ENCODE assay signal across 15 cellular contexts in the genomic region with DNA sequence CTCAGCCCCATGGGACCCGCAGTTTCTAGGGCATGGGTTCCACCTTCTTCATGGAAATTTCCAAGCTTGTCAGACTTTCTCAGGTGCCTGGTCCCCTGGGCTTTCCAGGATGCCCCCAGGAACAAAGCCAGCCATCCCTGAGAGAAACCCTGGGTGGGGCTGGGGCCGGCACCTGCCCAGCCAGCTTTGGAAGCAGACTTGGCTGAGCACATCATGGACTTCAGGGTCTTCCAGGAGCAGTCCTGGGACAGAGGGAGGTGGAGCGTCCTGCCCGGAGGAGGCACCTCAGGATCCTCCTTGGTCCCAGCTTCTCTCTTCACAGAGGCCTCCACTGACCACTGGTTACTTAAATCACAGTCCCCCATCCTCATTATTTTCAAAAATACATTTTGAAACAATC. TPM values are rescaled to one million over a fixed set of nuclear protein-coding genes. Genes with fewer than 3 reads are reported as not detected.
A peak's percentile ranks its signal among the peaks of the same experiment; 100 is the strongest.
DNase-seq lines count a peak whose midpoint lies in the region; ATAC-seq and TF ChIP-seq lines count a peak whose summit lies in the region.
"Had no signal": no experiment of that assay in that cellular context is flagged by ENCODE, and none has a peak within 500 bp of the region (broad histone marks: within the 10 kb centered on the region; RNA-seq: fewer than 3 reads in every experiment).

No MANE protein-coding gene starts in this region.

- peak overlapping the region; percentile 81 for H2AK5ac ChIP-seq in neuronal stem cell (ENCODE audit: low read depth, low read length)

- H3K27ac ChIP-seq in right atrium auricular region = no peak overlapping the region
- H3K27ac ChIP-seq in neuronal stem cell (replicated peaks; ENCODE audit: low read length) = no peak overlapping the region
- no peak overlapping the region for H3K27ac ChIP-seq in naive thymus-derived CD4-positive, alpha-beta T cell (ENCODE audit: low read depth, low read length)
- H3K27ac ChIP-seq: 22Rv1 had no signal

- H3K9ac ChIP-seq in neuronal stem cell (ENCODE audit: low read depth, low read length, poor library complexity) = no peak overlapping the region

- no peaks in the 10 kb centered on the region for H3K36me3 ChIP-seq in right atrium auricular region
- peaks cover 0 to 3% of the 10 kb centered on the region in 2 donors for H3K36me3 ChIP-seq in neuronal stem cell (replicated peaks in 1 of 2; ENCODE audit: control insufficient read depth in 2 of 2, insufficient read depth in 2 of 2, low read length in 2 of 2)
- no peaks in the 10 kb centered on the region for H3K36me3 ChIP-seq in naive thymus-derived CD4-positive, alpha-beta T cell (ENCODE audit: control insufficient read depth in 2 of 3, insufficient read depth in 3 of 3, low read length in 3 of 3)

- H3K79me1 ChIP-seq in neuronal stem cell (ENCODE audit: low read depth, low read length) = peaks cover 3% of the 10 kb centered on the region

- no peak overlapping the region for H4K91ac ChIP-seq in neuronal stem cell (ENCODE audit: low read depth, low read length, poor library complexity)

- peaks cover 0 to 15% (median 8%) of the 10 kb centered on the region in 5 donors for H3K27me3 Mint-ChIP-seq in naive thymus-derived CD4-positive, alpha-beta T cell

- no peak overlapping the region for H3K4ac ChIP-seq in neuronal stem cell (ENCODE audit: low read length)

- H2BK5ac ChIP-seq in neuronal stem cell (ENCODE audit: low read length) = no peak overlapping the region

- H3K4me2 ChIP-seq in neuronal stem cell (ENCODE audit: insufficient read depth, low read length, poor library complexity, severe bottlenecking) = no peak overlapping the region

- H2BK12ac ChIP-seq in neuronal stem cell (ENCODE audit: low read length) = no peak overlapping the region

- WGBS in neuronal stem cell (ENCODE audit: extremely low coverage in 2 of 2, insufficient read length in 2 of 2, insufficient replicate concordance in 1 of 2), 2 donors = no CpG with 5 or more reads among the region's 4 CpGs

- intact Hi-C loops in Right ventricle myocardium superior (cut with DNase I) = no loop called here
- intact Hi-C loops in naive thymus-derived CD4-positive, alpha-beta T cell (cut with micrococcal nuclease) = no loop called here

- H3K4me3 Mint-ChIP-seq in naive thymus-derived CD4-positive, alpha-beta T cell = no peak overlapping the region
- H3K4me3 Mint-ChIP-seq: CD8-positive, alpha-beta memory T cell had no signal

- H3K9me3 ChIP-seq in right atrium auricular region (no peaks in the 10 kb centered on the region), iPS-18c (ENCODE audit: control insufficient read depth, insufficient read depth, low read length) (no peaks in the 10 kb centered on the region), neuronal stem cell (replicated peaks in 1 of 2; ENCODE audit: control insufficient read depth in 2 of 2, insufficient read depth in 1 of 2, low read depth in 1 of 2, low read length in 2 of 2) (peaks cover 0 to 6% of the 10 kb centered on the region in 2 donors)
- H3K9me3 ChIP-seq in naive thymus-derived CD4-positive, alpha-beta T cell (ENCODE audit: control insufficient read depth in 2 of 3, low read length in 3 of 3) = no peaks in the 10 kb centered on the region

- H3K14ac ChIP-seq in neuronal stem cell (ENCODE audit: low read length) = no peak overlapping the region

- H3K18ac ChIP-seq in neuronal stem cell (ENCODE audit: low read length) = peak overlapping the region; percentile 48

- H3K27me3 ChIP-seq in right atrium auricular region (no peaks in the 10 kb centered on the region), neuronal stem cell (ENCODE audit: control insufficient read depth in 3 of 3, insufficient read depth in 3 of 3, low read depth in 1 of 3, low read length in 3 of 3) (peaks cover 0 to 18% (median 8%) of the 10 kb centered on the region in 3 experiments)
- no peaks in the 10 kb centered on the region for H3K27me3 ChIP-seq in naive thymus-derived CD4-positive, alpha-beta T cell (ENCODE audit: control insufficient read depth in 2 of 2, insufficient read depth in 2 of 2, low read length in 2 of 2)

- H3K23ac ChIP-seq in neuronal stem cell (ENCODE audit: low read depth, low read length, poor library complexity) = no peak overlapping the region

- H2BK120ac ChIP-seq in neuronal stem cell (ENCODE audit: low read depth, low read length) = no peak overlapping the region

- H3K27ac Mint-ChIP-seq in naive thymus-derived CD4-positive, alpha-beta T cell = no peak overlapping the region
- H3K27ac Mint-ChIP-seq: CD8-positive, alpha-beta memory T cell had no signal

- CTCF ChIA-PET in naive thymus-derived CD4-positive, alpha-beta T cell (lab: Charles Lee) = no interaction called here

- H2AFZ ChIP-seq in neuronal stem cell (ENCODE audit: low read length) = no peak overlapping the region

- H3K9me3 Mint-ChIP-seq in naive thymus-derived CD4-positive, alpha-beta T cell = peaks cover 0 to 7% (median 0%) of the 10 kb centered on the region in 11 donors

- no peaks in the 10 kb centered on the region for H3K4me1 ChIP-seq in right atrium auricular region
- H3K4me1 ChIP-seq in neuronal stem cell (ENCODE audit: control insufficient read depth in 2 of 2, insufficient read depth in 1 of 2, low read depth in 1 of 2, low read length in 2 of 2) = peaks cover 12 to 16% of the 10 kb centered on the region in 2 donors
- H3K4me1 ChIP-seq in naive thymus-derived CD4-positive, alpha-beta T cell (ENCODE audit: control insufficient read depth in 2 of 2, insufficient read depth in 2 of 2, low read length in 2 of 2) = no peaks in the 10 kb centered on the region
- H3K4me1 ChIP-seq: Caco-2 had no signal

- no peak for ATAC-seq in Right ventricle myocardium superior (ENCODE audit: poor library complexity)
- ATAC-seq in naive thymus-derived CD4-positive, alpha-beta T cell = no peak
- ATAC-seq in HG03521 (IDR thresholded peaks at IDR 0.05; ENCODE audit: unreplicated experiment) = no peak
- no peak for ATAC-seq in HG02642 (IDR thresholded peaks at IDR 0.05; ENCODE audit: poor library complexity, unreplicated experiment)
- ATAC-seq: K562 had no signal

- no peaks in the 10 kb centered on the region for H3K36me3 Mint-ChIP-seq in naive thymus-derived CD4-positive, alpha-beta T cell
- H3K36me3 Mint-ChIP-seq: CD8-positive, alpha-beta memory T cell had no signal

- H2BK15ac ChIP-seq in neuronal stem cell (ENCODE audit: low read length) = no peak overlapping the region

- no peak overlapping the region for H4K8ac ChIP-seq in neuronal stem cell (ENCODE audit: low read depth, low read length)

- H3K4me3 ChIP-seq in right atrium auricular region (no peak overlapping the region), iPS-18c (ENCODE audit: insufficient read depth, low read depth, low read length) (peak overlapping the region; percentile 1; the same call in 1 of the 2 replicates), neuronal stem cell (ENCODE audit: low read length in 2 of 2) (no peak overlapping the region)
- no peak overlapping the region for H3K4me3 ChIP-seq in naive thymus-derived CD4-positive, alpha-beta T cell (ENCODE audit: low read length)
- H3K4me3 ChIP-seq: K562 had no signal

- DNase-seq in Right ventricle myocardium superior = peak; percentile 4
- DNase-seq in right atrium auricular region (ENCODE audit: low spot score) = no peak
- DNase-seq in neuronal stem cell (ENCODE audit: low spot score) = no peak
- no peak for DNase-seq in naive thymus-derived CD4-positive, alpha-beta T cell
- DNase-seq: CD8-positive, alpha-beta memory T cell; DND-41; GDM1 had no signal

- POLR2A ChIA-PET in naive thymus-derived CD4-positive, alpha-beta T cell (lab: Charles Lee) = interaction anchor here (0.6 kb wide), 1 partner anchor 53 kb away, joined by 3 read pairs; no protein-coding TSS in a partner anchor

- peaks cover 4 to 22% (median 10%) of the 10 kb centered on the region in 7 donors for H3K4me1 Mint-ChIP-seq in naive thymus-derived CD4-positive, alpha-beta T cell

- TF ChIP-seq CTCF in right atrium auricular region (IDR thresholded peaks at IDR 0.05) = no peak

RNA-seq across cellular contexts. Expression of a gene that starts 13.5 kb away (rescaled TPM):
- 0.40 TPM for total RNA-seq in Right ventricle myocardium superior
- under 1 TPM in 1 of 2 donors, not detected in 1; 0.15 TPM for total RNA-seq in right atrium auricular region
- polyA plus RNA-seq in neuronal stem cell (2013, experiment 1 of 2) = 3.1 TPM
- polyA plus RNA-seq in neuronal stem cell (2013, experiment 2 of 2) = 3.2 TPM
- total RNA-seq in naive thymus-derived CD4-positive, alpha-beta T cell = not detected
- not detected for polyA plus RNA-seq in naive thymus-derived CD4-positive, alpha-beta T cell
- total RNA-seq: A673 had no signal
- polyA plus RNA-seq: BJ; CD8-positive, alpha-beta memory T cell had no signal
